8 cellular contexts compared by ENCODE assay signal in the genomic region with DNA sequence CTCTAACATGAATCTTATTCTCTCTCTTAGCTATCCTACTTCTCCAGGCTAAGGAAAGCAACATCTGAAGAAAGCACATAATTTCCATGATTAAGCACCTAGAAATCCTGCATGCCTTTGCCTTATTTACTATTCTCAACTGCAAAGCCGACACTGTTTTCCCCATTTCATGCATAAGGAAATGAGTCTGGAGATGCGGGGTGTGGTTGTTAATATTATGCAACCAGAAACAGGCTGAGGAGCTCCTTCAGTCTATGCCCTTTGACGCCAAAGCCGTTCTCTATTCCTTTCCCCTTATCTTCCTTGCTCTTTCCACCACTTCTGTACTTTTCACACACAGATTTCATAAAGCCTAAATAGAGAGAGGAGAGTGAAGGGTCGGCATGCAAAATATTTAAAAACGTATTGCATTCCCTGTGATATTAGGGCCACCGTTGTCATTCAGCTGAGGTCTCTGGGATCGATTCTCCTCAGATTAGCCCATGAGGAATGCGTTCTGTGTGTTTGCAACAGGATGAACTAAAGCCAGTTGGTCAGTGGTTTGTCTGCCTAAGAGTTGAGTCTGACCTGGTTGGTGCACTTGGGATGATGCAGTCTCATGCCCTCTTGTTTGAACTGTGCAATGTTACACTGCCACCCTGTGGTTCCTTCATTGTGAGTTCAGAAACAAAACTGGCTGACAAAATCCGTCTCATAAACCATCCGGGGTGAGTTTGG.
DNase-seq lines count a peak whose midpoint lies in the region; ATAC-seq lines count a peak whose summit lies in the region.

No MANE protein-coding gene starts in this region.

- H3K4me3 ChIP-seq in ACC112 (ENCODE audit: low read depth, low read length): no peak overlapping the region

- H3K27ac ChIP-seq in ACC112 (ENCODE audit: low read depth, low read length): no peak overlapping the region

- no peaks in the 10 kb centered on the region for H3K27me3 ChIP-seq in ACC112 (ENCODE audit: insufficient read depth, low read length)

- no peaks in the 10 kb centered on the region for H3K79me2 ChIP-seq in ACC112 (ENCODE audit: control insufficient read depth, insufficient read depth, low read length, unreplicated experiment)

- peak overlapping the region; percentile 45 for H2AFZ ChIP-seq in ACC112 (ENCODE audit: low read length, unreplicated experiment)

- no peaks in the 10 kb centered on the region for H3K36me3 ChIP-seq in ACC112 (ENCODE audit: insufficient read depth, low read length)

- DNase-seq in NCI-H226: peak; percentile 55
- DNase-seq in activated CD4-positive, CD25-positive, alpha-beta regulatory T cell treated with anti-CD3 and anti-CD28 coated beads, Interleukin-2, amount 50 U/mL, for 16 hours (ENCODE audit: low read depth, low spot score): peak; percentile 44
- peak; percentile 61 to 86 for DNase-seq in cerebellar nuclear complex (lab: John Stamatoyannopoulos, UW)
- DNase-seq in left kidney (ENCODE audit: low read depth, low spot score): peak; percentile 87
- DNase-seq in stimulated activated CD4-positive, alpha-beta T cell treated with anti-CD3 and anti-CD28 coated beads, Interleukin-4, amount 100 ng/mL, for 48 hours (ENCODE audit: low read depth in 2 of 2): peak; percentile 14 to 40

- ATAC-seq in GM18520 (IDR thresholded peaks at IDR 0.05; ENCODE audit: unreplicated experiment) (peak; percentile 89), HG03135 (IDR thresholded peaks at IDR 0.05; ENCODE audit: unreplicated experiment) (peak; percentile 83)

- H3K4me1 ChIP-seq in ACC112 (ENCODE audit: control insufficient read depth, insufficient read depth, low read length, unreplicated experiment): peaks cover 14% of the 10 kb centered on the region

Comparison
In these comparisons a context has a peak if more than half of its experiments do, and no peak if none do; other contexts are left out.
1. DNase-seq: peak in every context shown above with its lines; median percentile 87 in left kidney; 74 in cerebellar nuclear complex; 55 in NCI-H226; 44 in activated CD4-positive, CD25-positive, alpha-beta regulatory T cell treated with anti-CD3 and anti-CD28 coated beads, Interleukin-2, amount 50 U/mL, for 16 hours; 27 in stimulated activated CD4-positive, alpha-beta T cell treated with anti-CD3 and anti-CD28 coated beads, Interleukin-4, amount 100 ng/mL, for 48 hours.